In genomic region chrX:130857207-130857606, GRCh38 we compare ENCODE assay signal across 1 cellular context.
TF ChIP-seq lines count a peak whose summit lies in the region.

No MANE protein-coding gene starts in this region.

TF ChIP-seq in HEK293T, 16 proteins besides CTCF, POLR2A, EP300 and RAD21 (continued from another document):
- TF ChIP-seq ZNF384 (IDR thresholded peaks at IDR 0.05) (no peak), FOXA1 (IDR thresholded peaks at IDR 0.05) (no peak), SP1 (IDR thresholded peaks at IDR 0.05) (no peak)
